ENCODE assay signal across 8 cellular contexts in the genomic region with DNA sequence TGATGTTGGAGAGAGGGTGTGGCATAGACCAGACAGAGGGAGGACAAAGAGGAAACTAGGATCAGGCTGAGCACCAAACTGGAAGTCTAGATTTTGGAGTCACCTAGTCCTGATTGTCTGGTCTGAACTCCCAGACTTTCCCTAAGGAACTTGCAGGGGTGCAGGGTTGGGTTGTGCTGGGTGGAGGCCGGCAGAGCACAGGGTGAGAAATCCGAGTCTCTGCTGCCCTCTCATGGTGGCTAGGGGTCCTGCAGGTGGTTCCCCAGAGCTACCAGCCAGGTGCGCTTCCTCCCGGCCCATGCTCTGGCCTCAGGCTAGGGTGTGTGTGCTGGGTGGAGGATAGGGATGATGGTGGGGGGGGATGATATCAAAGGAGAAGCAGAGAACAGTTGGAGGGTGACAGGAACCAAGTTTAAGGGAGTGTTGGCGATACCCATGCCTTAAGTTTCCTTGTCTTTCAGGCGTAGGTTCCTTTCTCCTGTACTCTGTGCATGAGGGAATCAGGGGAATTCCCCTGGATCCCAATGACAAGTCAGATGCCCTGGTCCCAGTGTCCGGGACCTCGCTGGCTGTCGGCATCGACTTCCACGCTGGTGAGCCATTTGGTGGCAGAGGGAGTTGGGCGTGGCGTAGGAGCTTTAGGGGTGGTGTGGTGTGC. TPM values are rescaled to one million over a fixed set of nuclear protein-coding genes. Genes with fewer than 3 reads are reported as not detected.
DNase-seq lines count a peak whose midpoint lies in the region; ATAC-seq and TF ChIP-seq lines count a peak whose summit lies in the region.

No MANE protein-coding gene starts in this region.

- peaks cover 2% of the 10 kb centered on the region for H3K4me1 Mint-ChIP-seq in activated CD4-positive, alpha-beta T cell treated with anti-CD3 and anti-CD28 coated beads for 36 hours

- no peaks in the 10 kb centered on the region for H3K27me3 Mint-ChIP-seq in activated CD4-positive, alpha-beta T cell treated with anti-CD3 and anti-CD28 coated beads for 36 hours

- 45 to 49% methylated on average over 13 of the region's 13 CpGs for WGBS in lower leg skin, 2 donors

- TF ChIP-seq CTCF in AG09319 (IDR thresholded peaks at IDR 0.05; ENCODE audit: low read depth, low read length) (peak; percentile 77), choroid plexus epithelial cell (conservative IDR thresholded peaks at IDR 0.05; ENCODE audit: low read depth, low read length) (peak; percentile 90), lower leg skin (IDR thresholded peaks at IDR 0.05) (peak in 1 of 3 donors; percentile 94)

- ATAC-seq in GM18909 (IDR thresholded peaks at IDR 0.05; ENCODE audit: poor library complexity, unreplicated experiment) (peak; percentile 91), HG03159 (IDR thresholded peaks at IDR 0.05; ENCODE audit: unreplicated experiment) (peak; percentile 90)
- ATAC-seq in activated CD4-positive, alpha-beta T cell treated with anti-CD3 and anti-CD28 coated beads for 36 hours, result peak; percentile 99

- no peak overlapping the region for H3K27ac Mint-ChIP-seq in activated CD4-positive, alpha-beta T cell treated with anti-CD3 and anti-CD28 coated beads for 36 hours

- H3K9me3 Mint-ChIP-seq in activated CD4-positive, alpha-beta T cell treated with anti-CD3 and anti-CD28 coated beads for 36 hours (ENCODE audit: low read depth), result no peaks in the 10 kb centered on the region

- POLR2A ChIA-PET in activated CD4-positive, alpha-beta T cell treated with anti-CD3 and anti-CD28 coated beads for 36 hours (lab: Charles Lee), result no interaction called here

- no peak for TF ChIP-seq POLR2A in lower leg skin (IDR thresholded peaks at IDR 0.05)

- H3K4me3 Mint-ChIP-seq in activated CD4-positive, alpha-beta T cell treated with anti-CD3 and anti-CD28 coated beads for 36 hours, result no peak overlapping the region

- H3K4me3 ChIP-seq in choroid plexus epithelial cell (ENCODE audit: low read depth, low read length) (no peak overlapping the region), lower leg skin (ENCODE audit: low read depth, poor library complexity, severe bottlenecking) (no peak overlapping the region)

- no peak for DNase-seq in AG09319 (ENCODE audit: extremely low read depth, low read depth)
- peak; percentile 57 for DNase-seq in NCI-H2227 (lab: John Stamatoyannopoulos, UW; ENCODE audit: unreplicated experiment)
- peak; percentile 89 for DNase-seq in activated CD4-positive, alpha-beta T cell treated with anti-CD3 and anti-CD28 coated beads for 36 hours
- peak; percentile 70 for DNase-seq in choroid plexus epithelial cell (ENCODE audit: low read depth)
- peak; percentile 74 to 96 for DNase-seq in lower leg skin (ENCODE audit: low spot score in 2 of 2)
- DNase-seq in stimulated activated CD8-positive, alpha-beta memory T cell treated with anti-CD3 and anti-CD28 coated beads, Interleukin-15, amount 100 ng/mL, for 24 hours (ENCODE audit: low read depth), result peak; percentile 72

- H3K36me3 Mint-ChIP-seq in activated CD4-positive, alpha-beta T cell treated with anti-CD3 and anti-CD28 coated beads for 36 hours (ENCODE audit: low read depth), result no peaks in the 10 kb centered on the region

- CTCF ChIA-PET in activated CD4-positive, alpha-beta T cell treated with anti-CD3 and anti-CD28 coated beads for 36 hours (lab: Charles Lee), result interaction anchor here (0.6 to 10.6 kb wide), 23 partner anchors 9 to 1151 kb away, joined by 3 to 156 read pairs (median 3); a partner anchor contains a TSS

- intact Hi-C loops in activated CD4-positive, alpha-beta T cell treated with anti-CD3 and anti-CD28 coated beads for 36 hours (cut with DNase I, micrococcal nuclease), result loop anchor here (1.0 to 5.0 kb wide), 7 partner anchors 59 to 426 kb away; a partner anchor contains a TSS
- intact Hi-C loops in lower leg skin (cut with DNase I; ENCODE audit: low total_unique reads), result loop anchor here (2.0 to 10.0 kb wide), 3 partner anchors 60 to 178 kb away; a partner anchor contains a TSS

RNA-seq across cellular contexts. Expression of a gene that starts 33.5 kb away (rescaled TPM):
- under 1 TPM; 0.41 to 0.51 TPM for total RNA-seq in activated CD4-positive, alpha-beta T cell treated with anti-CD3 and anti-CD28 coated beads for 36 hours
- 10 to 100 TPM; 18.4 to 21.3 (median 19.9) TPM for total RNA-seq in lower leg skin

RNA-seq across cellular contexts. Expression of a gene that starts 35.6 kb away (rescaled TPM):
- total RNA-seq in activated CD4-positive, alpha-beta T cell treated with anti-CD3 and anti-CD28 coated beads for 36 hours, result not detected
- total RNA-seq in lower leg skin, result not detected

RNA-seq across cellular contexts. Expression of a gene that starts 46.5 kb away (rescaled TPM):
- total RNA-seq in activated CD4-positive, alpha-beta T cell treated with anti-CD3 and anti-CD28 coated beads for 36 hours, result 100 to 1,000 TPM; 436 to 487 TPM
- 10 to 100 TPM; 62.4 to 71.8 (median 67.4) TPM for total RNA-seq in lower leg skin

RNA-seq across cellular contexts. Expression of a gene that starts 54.8 kb away (rescaled TPM):
- total RNA-seq in activated CD4-positive, alpha-beta T cell treated with anti-CD3 and anti-CD28 coated beads for 36 hours, result 1 to 10 TPM; 1.8 to 2.7 TPM
- 100 to 1,000 TPM in 2 of 4 donors, 10 to 100 TPM in 2; 93.4 to 156 (median 101) TPM for total RNA-seq in lower leg skin

Comparison
In these comparisons a context has a peak if more than half of its experiments do, and no peak if none do; other contexts are left out.
1. RNA of a gene that starts 33.5 kb away (total RNA-seq): 18.4 to 21.3 TPM in lower leg skin; 0.41 to 0.51 TPM in activated CD4-positive, alpha-beta T cell treated with anti-CD3 and anti-CD28 coated beads for 36 hours; every median in the first group is over 10 times any median in the second.
2. RNA of a gene that starts 46.5 kb away (total RNA-seq): 436 to 487 TPM in activated CD4-positive, alpha-beta T cell treated with anti-CD3 and anti-CD28 coated beads for 36 hours; 62.4 to 71.8 TPM in lower leg skin; every median in the first group is over 4 times any median in the second.
3. Peak in every context shown above with its lines, with median percentiles within 50 percentile points of each other: ATAC-seq.